ENCODE assay signal across 23 cellular contexts in the genomic region with DNA sequence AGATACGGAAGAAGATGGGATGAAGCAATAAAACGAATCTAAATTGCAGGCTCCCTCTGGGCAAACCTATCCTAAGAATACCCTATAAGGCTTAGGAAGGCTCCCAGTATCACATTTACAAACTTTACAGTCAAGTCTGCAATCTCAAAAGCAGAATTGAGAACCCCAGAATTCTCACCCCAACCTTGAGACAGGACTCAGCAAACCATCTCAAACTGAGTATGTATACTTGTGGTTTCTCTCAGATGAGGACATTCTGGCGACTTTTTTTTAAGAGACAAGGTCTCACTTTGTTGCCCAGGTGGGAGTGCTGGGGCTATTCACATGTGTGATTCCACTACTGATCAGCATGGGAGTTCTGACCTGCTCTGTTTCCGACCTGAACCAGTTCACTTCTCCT. TPM values are rescaled to one million over a fixed set of nuclear protein-coding genes. Genes with fewer than 3 reads are reported as not detected.
DNase-seq lines count a peak whose midpoint lies in the region; ATAC-seq and FAIRE-seq lines count a peak whose summit lies in the region.
"Had no signal": no experiment of that assay in that cellular context is flagged by ENCODE, and none has a peak within 500 bp of the region (broad histone marks: within the 10 kb centered on the region; RNA-seq: fewer than 3 reads in every experiment).

No MANE protein-coding gene starts in this region.

- POLR2A ChIA-PET in naive thymus-derived CD8-positive, alpha-beta T cell (lab: Charles Lee), result no interaction called here

- peaks cover 45% of the 10 kb centered on the region for H3K36me3 Mint-ChIP-seq in activated T-cell treated with anti-CD3 and anti-CD28 coated beads, Interleukin-2, amount 50 U/mL, for 24 hours (ENCODE audit: low read depth)
- H3K36me3 Mint-ChIP-seq in stimulated activated effector memory CD8-positive, alpha-beta T cell treated with anti-CD3 and anti-CD28 coated beads, Interleukin-12 subunit alpha, Interleukin-12 subunit beta, amount 100 ng/mL, for 72 hours, result peaks cover 57% of the 10 kb centered on the region
- H3K36me3 Mint-ChIP-seq in naive thymus-derived CD8-positive, alpha-beta T cell, result peaks cover 0 to 54% (median 7%) of the 10 kb centered on the region in 3 donors

- H3K27me3 Mint-ChIP-seq in activated T-cell treated with anti-CD3 and anti-CD28 coated beads, Interleukin-2, amount 50 U/mL, for 24 hours, result no peaks in the 10 kb centered on the region
- no peaks in the 10 kb centered on the region for H3K27me3 Mint-ChIP-seq in naive thymus-derived CD8-positive, alpha-beta T cell
- H3K27me3 Mint-ChIP-seq: CD4-positive, alpha-beta memory T cell had no signal

- H3K27ac Mint-ChIP-seq in activated T-cell treated with anti-CD3 and anti-CD28 coated beads, Interleukin-2, amount 50 U/mL, for 24 hours, result peak overlapping the region; percentile 22
- peak overlapping the region; percentile 33 for H3K27ac Mint-ChIP-seq in stimulated activated effector memory CD8-positive, alpha-beta T cell treated with anti-CD3 and anti-CD28 coated beads, Interleukin-12 subunit alpha, Interleukin-12 subunit beta, amount 100 ng/mL, for 72 hours
- H3K27ac Mint-ChIP-seq in naive thymus-derived CD8-positive, alpha-beta T cell, result peak overlapping the region in 3 of 10 donors; percentile 28 to 33 (median 30)
- H3K27ac Mint-ChIP-seq: H9, HFFc6 had no signal

- peak; percentile 51 for ATAC-seq in GM21723 (IDR thresholded peaks at IDR 0.05; ENCODE audit: unreplicated experiment)
- no peak for ATAC-seq in stimulated activated effector memory CD8-positive, alpha-beta T cell treated with anti-CD3 and anti-CD28 coated beads, Interleukin-12 subunit alpha, Interleukin-12 subunit beta, amount 100 ng/mL, for 72 hours
- no peak for ATAC-seq in naive thymus-derived CD8-positive, alpha-beta T cell
- ATAC-seq: SK-N-SH treated with all-trans-retinoic acid at 6 μM for 48 hours had no signal

- no peaks in the 10 kb centered on the region for H3K9me3 Mint-ChIP-seq in activated T-cell treated with anti-CD3 and anti-CD28 coated beads, Interleukin-2, amount 50 U/mL, for 24 hours
- no peaks in the 10 kb centered on the region for H3K9me3 Mint-ChIP-seq in stimulated activated effector memory CD8-positive, alpha-beta T cell treated with anti-CD3 and anti-CD28 coated beads, Interleukin-12 subunit alpha, Interleukin-12 subunit beta, amount 100 ng/mL, for 72 hours
- H3K9me3 Mint-ChIP-seq in naive thymus-derived CD8-positive, alpha-beta T cell, result no peaks in the 10 kb centered on the region
- H3K9me3 Mint-ChIP-seq: CD4-positive, alpha-beta memory T cell; H9; HFFc6 had no signal

- peak; percentile 81 for FAIRE-seq in GM18507 (lab: Jason Lieb, UNC)

- no peaks in the 10 kb centered on the region for H3K4me1 Mint-ChIP-seq in activated T-cell treated with anti-CD3 and anti-CD28 coated beads, Interleukin-2, amount 50 U/mL, for 24 hours (ENCODE audit: low read depth)
- H3K4me1 Mint-ChIP-seq in stimulated activated effector memory CD8-positive, alpha-beta T cell treated with anti-CD3 and anti-CD28 coated beads, Interleukin-12 subunit alpha, Interleukin-12 subunit beta, amount 100 ng/mL, for 72 hours, result no peaks in the 10 kb centered on the region
- peaks cover 0 to 3% (median 1%) of the 10 kb centered on the region in 4 donors for H3K4me1 Mint-ChIP-seq in naive thymus-derived CD8-positive, alpha-beta T cell
- H3K4me1 Mint-ChIP-seq: H9 had no signal

- no peak for DNase-seq in activated T-cell treated with anti-CD3 and anti-CD28 coated beads, Interleukin-2, amount 50 U/mL, for 24 hours
- DNase-seq in activated T-cell treated with anti-CD3 and anti-CD28 coated beads for 4 hours (no peak), GM18507 (ENCODE audit: extremely low spot score, insufficient read length, low read depth) (no peak), UCSD-AML1 (lab: John Stamatoyannopoulos, UW; ENCODE audit: unreplicated experiment) (no peak), NCI-H748 treated with DMSO at 0.1 percent for 48 hours (lab: John Stamatoyannopoulos, UW) (no peak)
- DNase-seq in stimulated activated effector memory CD8-positive, alpha-beta T cell treated with anti-CD3 and anti-CD28 coated beads, Interleukin-12 subunit alpha, Interleukin-12 subunit beta, amount 100 ng/mL, for 72 hours (ENCODE audit: low spot score in 2 of 2), result no peak
- DNase-seq in naive thymus-derived CD8-positive, alpha-beta T cell, result no peak
- DNase-seq: Calu3; CD4-positive, alpha-beta memory T cell; EL; GF-D8; H9; HFFc6; IMR-90; NCI-H1092 treated with DMSO at 0.1 percent for 48 hours; NCI-H1436 treated with DMSO at 0.1 percent for 48 hours; NCI-H1930; NCI-H2227 treated with DMSO at 0.1 percent for 48 hours; NCI-H510A; NCI-H774; Peyer's patch had no signal

- H3K4me3 Mint-ChIP-seq in activated T-cell treated with anti-CD3 and anti-CD28 coated beads, Interleukin-2, amount 50 U/mL, for 24 hours, result no peak overlapping the region
- H3K4me3 Mint-ChIP-seq in stimulated activated effector memory CD8-positive, alpha-beta T cell treated with anti-CD3 and anti-CD28 coated beads, Interleukin-12 subunit alpha, Interleukin-12 subunit beta, amount 100 ng/mL, for 72 hours, result no peak overlapping the region
- no peak overlapping the region for H3K4me3 Mint-ChIP-seq in naive thymus-derived CD8-positive, alpha-beta T cell
- H3K4me3 Mint-ChIP-seq: CD4-positive, alpha-beta memory T cell; H9; HFFc6 had no signal

RNA-seq across cellular contexts. Expression of a gene that starts 19.3 kb away (rescaled TPM):
- 1 to 10 TPM in 1 of 2 experiments, under 1 TPM in 1; 0.86 to 1.6 TPM for total RNA-seq in naive thymus-derived CD8-positive, alpha-beta T cell
- not detected for polyA plus RNA-seq in naive thymus-derived CD8-positive, alpha-beta T cell
- polyA plus RNA-seq: CD4-positive, alpha-beta memory T cell had no signal

RNA-seq across cellular contexts. Expression of a gene that starts 45.1 kb away (rescaled TPM):
- 1 to 10 TPM; 1.3 to 1.5 TPM for total RNA-seq in naive thymus-derived CD8-positive, alpha-beta T cell
- under 1 TPM; 0.08 to 0.33 (median 0.10) TPM for polyA plus RNA-seq in naive thymus-derived CD8-positive, alpha-beta T cell
